ENCODE assay signal across 13 cellular contexts in genomic region chr15:74962219-74962618, GRCh38. TPM values are rescaled to one million over a fixed set of nuclear protein-coding genes. Genes with fewer than 3 reads are reported as not detected.
DNase-seq lines count a peak whose midpoint lies in the region; ATAC-seq and TF ChIP-seq lines count a peak whose summit lies in the region.
"Had no signal": no experiment of that assay in that cellular context is flagged by ENCODE, and none has a peak within 500 bp of the region (broad histone marks: within the 10 kb centered on the region; RNA-seq: fewer than 3 reads in every experiment).

No MANE protein-coding gene starts in this region.

- H3K4me1 ChIP-seq in Caco-2 = no peaks in the 10 kb centered on the region; the same call in 1 of the 2 replicates

- H3K36me3 ChIP-seq in Caco-2 (ENCODE audit: control insufficient read depth, insufficient read depth, low read length) = no peaks in the 10 kb centered on the region
- H3K36me3 ChIP-seq: HAP-1 had no signal

- peaks cover 46% of the 10 kb centered on the region for H3K4me1 Mint-ChIP-seq in stimulated activated naive CD8-positive, alpha-beta T cell treated with anti-CD3 and anti-CD28 coated beads, Interleukin-15, Interleukin-2, amounts not matched to agents 100 ng/mL and 50 ng/mL, for 24 hours (ENCODE audit: low read depth)
- H3K4me1 Mint-ChIP-seq in Caco-2 (ENCODE audit: low read depth, unreplicated experiment) = no peaks in the 10 kb centered on the region

- no peaks in the 10 kb centered on the region for H3K9me3 Mint-ChIP-seq in stimulated activated naive CD8-positive, alpha-beta T cell treated with anti-CD3 and anti-CD28 coated beads, Interleukin-15, Interleukin-2, amounts not matched to agents 100 ng/mL and 50 ng/mL, for 24 hours
- no peaks in the 10 kb centered on the region for H3K9me3 Mint-ChIP-seq in Caco-2 (ENCODE audit: unreplicated experiment)
- H3K9me3 Mint-ChIP-seq: CD4-positive, alpha-beta T cell had no signal

- peaks cover 54% of the 10 kb centered on the region for H3K27me3 Mint-ChIP-seq in stimulated activated naive CD8-positive, alpha-beta T cell treated with anti-CD3 and anti-CD28 coated beads, Interleukin-15, Interleukin-2, amounts not matched to agents 100 ng/mL and 50 ng/mL, for 24 hours
- H3K27me3 Mint-ChIP-seq in Caco-2 (ENCODE audit: insufficient read depth, unreplicated experiment) = no peaks in the 10 kb centered on the region

- intact Hi-C loops in Caco-2 (cut with micrococcal nuclease; ENCODE audit: unreplicated experiment) = no loop called here

- CTCF ChIA-PET in Caco-2 (lab: Charles Lee) = no interaction called here

- POLR2A ChIA-PET in Caco-2 (lab: Charles Lee) = interaction anchor here (0.6 kb wide), 1 partner anchor 221 kb away, joined by 3 read pairs; no protein-coding TSS in a partner anchor

- no peak for ATAC-seq in stimulated activated naive CD8-positive, alpha-beta T cell treated with anti-CD3 and anti-CD28 coated beads, Interleukin-15, Interleukin-2, amounts not matched to agents 100 U/mL and 50 U/mL, for 24 hours

- DNase-seq in NCI-H1694 treated with DMSO at 0.1 percent for 48 hours (lab: John Stamatoyannopoulos, UW) (peak; percentile 5), NCI-H1694 (lab: John Stamatoyannopoulos, UW) (no peak), Caco-2 (no peak), T1000 (lab: John Stamatoyannopoulos, UW) (no peak)
- DNase-seq in stimulated activated naive CD8-positive, alpha-beta T cell treated with anti-CD3 and anti-CD28 coated beads, Interleukin-15, Interleukin-2, amounts not matched to agents 100 U/mL and 50 U/mL, for 24 hours = no peak
- DNase-seq: AML-193; CD4-positive, alpha-beta T cell; DMS79; GDM1; GM23248 had no signal

- H3K4me3 ChIP-seq in Caco-2 (ENCODE audit: low read depth, low read length) = no peak overlapping the region
- H3K4me3 ChIP-seq: A549, GM23248, HAP-1 had no signal

- no TSS peak for BruUV-seq in Caco-2 (replicated peaks; lab: Mats Ljungman, UMichigan)

- H3K9me3 ChIP-seq in Caco-2 = no peaks in the 10 kb centered on the region
- H3K9me3 ChIP-seq: A549, HAP-1 had no signal

- peak overlapping the region; percentile 28 for H3K27ac Mint-ChIP-seq in stimulated activated naive CD8-positive, alpha-beta T cell treated with anti-CD3 and anti-CD28 coated beads, Interleukin-15, Interleukin-2, amounts not matched to agents 100 ng/mL and 50 ng/mL, for 24 hours
- no peak overlapping the region for H3K27ac Mint-ChIP-seq in Caco-2 (ENCODE audit: unreplicated experiment)
- H3K27ac Mint-ChIP-seq: CD4-positive, alpha-beta T cell had no signal

- no peaks in the 10 kb centered on the region for H3K36me3 Mint-ChIP-seq in stimulated activated naive CD8-positive, alpha-beta T cell treated with anti-CD3 and anti-CD28 coated beads, Interleukin-15, Interleukin-2, amounts not matched to agents 100 ng/mL and 50 ng/mL, for 24 hours (ENCODE audit: low read depth)
- no peaks in the 10 kb centered on the region for H3K36me3 Mint-ChIP-seq in Caco-2 (ENCODE audit: insufficient read depth, unreplicated experiment)

- H3K27me3 ChIP-seq in Caco-2 (replicated peaks; ENCODE audit: control insufficient read depth, insufficient read depth, low read length) = no peaks in the 10 kb centered on the region

- no peak overlapping the region for H3K4me3 Mint-ChIP-seq in stimulated activated naive CD8-positive, alpha-beta T cell treated with anti-CD3 and anti-CD28 coated beads, Interleukin-15, Interleukin-2, amounts not matched to agents 100 ng/mL and 50 ng/mL, for 24 hours
- no peak overlapping the region for H3K4me3 Mint-ChIP-seq in Caco-2 (ENCODE audit: unreplicated experiment)
- H3K4me3 Mint-ChIP-seq: CD4-positive, alpha-beta T cell had no signal

- no peak for TF ChIP-seq CTCF in Caco-2 (IDR thresholded peaks at IDR 0.05; ENCODE audit: insufficient read depth in 1 of 2, low read depth in 1 of 2, low read length in 1 of 2, severe bottlenecking in 1 of 2, unreplicated experiment in 1 of 2)

RNA-seq across cellular contexts. Expression of gene RPP25, which starts 5.6 kb away (rescaled TPM):
- total RNA-seq in Caco-2 (2022) = 30.1 and 35.3 TPM in 2 replicates

RNA-seq across cellular contexts. Expression of gene COX5A, which starts 24.3 kb away (rescaled TPM):
- 306 and 318 TPM in 2 replicates for total RNA-seq in Caco-2 (2022)

RNA-seq across cellular contexts. Expression of gene SCAMP5, which starts 33.1 kb away (rescaled TPM):
- total RNA-seq in Caco-2 (2022) = 9.2 and 11.8 TPM in 2 replicates

RNA-seq across cellular contexts. Expression of gene FAM219B, which starts 55.6 kb away (rescaled TPM):
- total RNA-seq in Caco-2 (2022) = 73.7 and 75.4 TPM in 2 replicates
